ENCODE assay signal across 14 cellular contexts in the genomic region with DNA sequence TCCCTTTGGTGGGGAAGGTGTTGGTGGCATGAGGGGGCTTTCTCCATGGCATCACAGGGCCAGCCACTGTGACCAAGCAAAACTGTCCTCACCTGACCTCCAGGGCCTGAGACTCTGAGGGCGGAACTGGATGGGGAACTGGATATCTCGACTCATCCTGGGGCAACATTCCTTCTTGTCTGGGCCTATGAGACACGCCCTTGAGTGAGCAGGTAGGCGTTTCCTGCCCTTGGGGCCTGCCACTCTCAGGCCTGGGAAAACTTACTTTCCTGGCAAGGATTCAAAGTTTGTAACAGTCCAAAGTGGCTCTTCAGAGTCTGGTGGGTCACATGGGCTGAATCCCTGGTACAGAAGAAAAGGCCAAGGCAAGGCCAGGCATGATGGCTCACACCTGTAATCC. TPM values are rescaled to one million over a fixed set of nuclear protein-coding genes. Genes with fewer than 3 reads are reported as not detected.
A peak's percentile ranks its signal among the peaks of the same experiment; 100 is the strongest.
DNase-seq lines count a peak whose midpoint lies in the region; ATAC-seq, FAIRE-seq and TF ChIP-seq lines count a peak whose summit lies in the region.
"Had no signal": no experiment of that assay in that cellular context is flagged by ENCODE, and none has a peak within 500 bp of the region (broad histone marks: within the 10 kb centered on the region; RNA-seq: fewer than 3 reads in every experiment).

No MANE protein-coding gene starts in this region.

- TF ChIP-seq RAD21 in A549 (conservative IDR thresholded peaks at IDR 0.05 in 1 of 2, IDR thresholded peaks at IDR 0.05 in 1 of 2), result no peak

- H3K27me3 ChIP-seq in body of pancreas (no peaks in the 10 kb centered on the region), gastroesophageal sphincter (no peaks in the 10 kb centered on the region)
- H3K27me3 ChIP-seq: BLaER1 had no signal

- H3K9me3 ChIP-seq in A549 (no peaks in the 10 kb centered on the region; the same call in 2 of the 3 replicates), body of pancreas (no peaks in the 10 kb centered on the region), gastroesophageal sphincter (peaks cover 0 to 2% (median 0%) of the 10 kb centered on the region in 3 donors)

- intact Hi-C loops in body of pancreas (cut with DNase I), result loop anchor here (10.0 kb wide), 1 partner anchor 87 kb away; the partner anchor contains the start of gene MT2A

- no peak overlapping the region for H3K27ac Mint-ChIP-seq in natural killer cell treated with Interleukin-12 subunit alpha and Interleukin-12 subunit beta and Interleukin-15 and Interleukin-18, amount 100 ng/mL, for 72 hours
- H3K27ac Mint-ChIP-seq: activated naive CD8-positive, alpha-beta T cell; stimulated activated naive CD8-positive, alpha-beta T cell treated with anti-CD3 and anti-CD28 coated beads, Interleukin-15, Interleukin-2, amounts not matched to agents 100 ng/mL and 50 ng/mL, for 24 hours had no signal

- no peak overlapping the region for H3K4me3 Mint-ChIP-seq in natural killer cell treated with Interleukin-12 subunit alpha and Interleukin-12 subunit beta and Interleukin-15 and Interleukin-18, amount 100 ng/mL, for 72 hours
- H3K4me3 Mint-ChIP-seq: activated naive CD8-positive, alpha-beta T cell; stimulated activated naive CD8-positive, alpha-beta T cell treated with anti-CD3 and anti-CD28 coated beads, Interleukin-15, Interleukin-2, amounts not matched to agents 100 ng/mL and 50 ng/mL, for 24 hours had no signal

- no peak for TF ChIP-seq POLR2A in A549 (IDR thresholded peaks at IDR 0.05; ENCODE audit: low read length)
- TF ChIP-seq POLR2A in body of pancreas (IDR thresholded peaks at IDR 0.05), result no peak
- no peak for TF ChIP-seq POLR2A in gastroesophageal sphincter (IDR thresholded peaks at IDR 0.05)

- FAIRE-seq in A549 (lab: Jason Lieb, UNC), result no peak
- FAIRE-seq: endothelial cell of umbilical vein had no signal

- no peaks in the 10 kb centered on the region for H3K36me3 Mint-ChIP-seq in natural killer cell treated with Interleukin-12 subunit alpha and Interleukin-12 subunit beta and Interleukin-15 and Interleukin-18, amount 100 ng/mL, for 72 hours
- H3K36me3 Mint-ChIP-seq: activated naive CD8-positive, alpha-beta T cell had no signal

- peaks cover 0 to 8% of the 10 kb centered on the region in 2 donors for H3K27me3 Mint-ChIP-seq in natural killer cell treated with Interleukin-12 subunit alpha and Interleukin-12 subunit beta and Interleukin-15 and Interleukin-18, amount 100 ng/mL, for 72 hours
- H3K27me3 Mint-ChIP-seq: activated naive CD8-positive, alpha-beta T cell; stimulated activated naive CD8-positive, alpha-beta T cell treated with anti-CD3 and anti-CD28 coated beads, Interleukin-15, Interleukin-2, amounts not matched to agents 100 ng/mL and 50 ng/mL, for 24 hours had no signal

- ATAC-seq in A549, result peak; percentile 89 to 90
- ATAC-seq in body of pancreas, result peak; percentile 77
- no peak for ATAC-seq in gastroesophageal sphincter
- no peak for ATAC-seq in HG03342 (IDR thresholded peaks at IDR 0.05; ENCODE audit: unreplicated experiment)
- ATAC-seq in natural killer cell treated with Interleukin-12 subunit alpha and Interleukin-12 subunit beta and Interleukin-15 and Interleukin-18, amount 100 ng/mL, for 72 hours, result no peak

- peak overlapping the region; percentile 48 for H3K4me2 ChIP-seq in A549
- H3K4me2 ChIP-seq: BLaER1 had no signal

- no peaks in the 10 kb centered on the region for H3K9me3 Mint-ChIP-seq in natural killer cell treated with Interleukin-12 subunit alpha and Interleukin-12 subunit beta and Interleukin-15 and Interleukin-18, amount 100 ng/mL, for 72 hours
- H3K9me3 Mint-ChIP-seq: stimulated activated naive CD8-positive, alpha-beta T cell treated with anti-CD3 and anti-CD28 coated beads, Interleukin-15, Interleukin-2, amounts not matched to agents 100 ng/mL and 50 ng/mL, for 24 hours had no signal

- WGBS in A549 (ENCODE audit: missing lambda C conversion rate), result 19% methylated on average over 4 of the region's 4 CpGs
- 19 to 21% methylated on average over 3 to 4 of the region's 4 CpGs for WGBS in body of pancreas, 2 donors
- no CpG with 5 or more reads among the region's 4 CpGs for WGBS in gastroesophageal sphincter (ENCODE audit: low coverage in 1 of 2), 2 donors

- H3K27ac ChIP-seq in A549, result peak overlapping the region; percentile 65 to 81
- H3K27ac ChIP-seq in body of pancreas, result peak overlapping the region in 1 of 4 donors; percentile 54
- no peak overlapping the region for H3K27ac ChIP-seq in gastroesophageal sphincter
- H3K27ac ChIP-seq: BLaER1 had no signal

- no peaks in the 10 kb centered on the region for H3K4me1 Mint-ChIP-seq in natural killer cell treated with Interleukin-12 subunit alpha and Interleukin-12 subunit beta and Interleukin-15 and Interleukin-18, amount 100 ng/mL, for 72 hours (ENCODE audit: low read depth in 2 of 2)

- H3K4me3 ChIP-seq in A549, result no peak overlapping the region
- no peak overlapping the region for H3K4me3 ChIP-seq in body of pancreas
- H3K4me3 ChIP-seq in gastroesophageal sphincter, result no peak overlapping the region
- H3K4me3 ChIP-seq: BLaER1 had no signal

- TF ChIP-seq CTCF in A549 (IDR thresholded peaks at IDR 0.05), result no peak
- TF ChIP-seq CTCF in body of pancreas (IDR thresholded peaks at IDR 0.05), result no peak
- no peak for TF ChIP-seq CTCF in gastroesophageal sphincter (IDR thresholded peaks at IDR 0.05)

- no peak for TF ChIP-seq EP300 in A549 (IDR thresholded peaks at IDR 0.05)
- TF ChIP-seq EP300 in gastroesophageal sphincter (IDR thresholded peaks at IDR 0.05), result no peak

- peaks cover 28% of the 10 kb centered on the region for H3K4me1 ChIP-seq in A549
- peaks cover 35% of the 10 kb centered on the region for H3K4me1 ChIP-seq in body of pancreas
- no peaks in the 10 kb centered on the region for H3K4me1 ChIP-seq in gastroesophageal sphincter

- POLR2A ChIA-PET in A549 (lab: Yijun Ruan, JAX), result interaction anchor here (0.6 to 2.8 kb wide), 5 partner anchors 9 to 86 kb away, joined by 3 to 18 read pairs (median 3); partner anchors contain the start of genes MT1X and MT2A

- DNase-seq in A549 (ENCODE audit: low read depth in 1 of 2, low spot score in 1 of 2) (peak; percentile 77 to 90), HPDE6-E6E7 (ENCODE audit: extremely low spot score) (peak; percentile 98), body of pancreas (peak; percentile 57 to 78 (median 72)), kidney tubule cell (ENCODE audit: low spot score) (peak; percentile 96)
- no peak for DNase-seq in activated CD4-positive, alpha-beta T cell treated with anti-CD3 and anti-CD28 coated beads for 48 hours
- DNase-seq in natural killer cell treated with Interleukin-12 subunit alpha and Interleukin-12 subunit beta and Interleukin-15 and Interleukin-18, amount 100 ng/mL, for 72 hours (ENCODE audit: low spot score), result no peak
- DNase-seq: activated CD4-positive, alpha-beta T cell treated with anti-CD3 and anti-CD28 coated beads for 4 hours; MV-4-11 had no signal

- no peaks in the 10 kb centered on the region for H3K36me3 ChIP-seq in body of pancreas (replicated peaks in 1 of 2; ENCODE audit: insufficient read depth in 1 of 2, low read depth in 2 of 2)
- no peaks in the 10 kb centered on the region for H3K36me3 ChIP-seq in gastroesophageal sphincter

- CTCF ChIA-PET in A549 (lab: Yijun Ruan, JAX), result interaction anchor here (1.0 to 5.6 kb wide), 4 partner anchors 9 to 88 kb away, joined by 3 to 28 read pairs (median 4); partner anchors contain the start of gene MT1B

RNA-seq across cellular contexts. Expression of gene MT1X, which starts 9.6 kb away (rescaled TPM):
- polyA plus RNA-seq in A549 (2011; rRNA removed) (44.0 and 74.5 TPM in 2 replicates), A549 (2017; fragmentation: RNase III; extraction: RNeasy Plus Mini Kit Qiagen cat#74134 plus additional on column Dnase treatment) (73.4 to 131 TPM (median 121 TPM) in 3 replicates)
- 137 and 141 TPM in 2 replicates for polyA plus RNA-seq in A549 (2012; cell fraction: cytosol; rRNA removed)
- 101 and 209 TPM in 2 replicates for polyA plus RNA-seq in A549 (2012; cell fraction: nucleus; rRNA removed)
- 203 and 212 TPM in 2 replicates for polyA minus RNA-seq in A549 (2011; rRNA and poly(A)+ RNA removed)
- total RNA-seq in body of pancreas (1,000 to 10,000 TPM in 1 of 2 donors, 100 to 1,000 TPM in 1; 430 to 1,140 TPM), gastroesophageal sphincter (100 to 1,000 TPM; 265 to 685 (median 330) TPM)
- total RNA-seq in natural killer cell treated with Interleukin-12 subunit alpha and Interleukin-12 subunit beta and Interleukin-15 and Interleukin-18, amount 100 ng/mL, for 72 hours, result 10 to 100 TPM; 60.6 to 66.3 TPM

RNA-seq across cellular contexts. Expression of gene MT1H, which starts 22.3 kb away (rescaled TPM):
- not detected in 2 replicates for polyA plus RNA-seq in A549 (2011; rRNA removed)
- not detected in 2 replicates for polyA plus RNA-seq in A549 (2012; cell fraction: cytosol; rRNA removed)
- polyA plus RNA-seq in A549 (2012; cell fraction: nucleus; rRNA removed), result not detected in 2 replicates
- not detected in 3 replicates for polyA plus RNA-seq in A549 (2017; fragmentation: RNase III; extraction: RNeasy Plus Mini Kit Qiagen cat#74134 plus additional on column Dnase treatment)
- polyA minus RNA-seq in A549 (2011; rRNA and poly(A)+ RNA removed), result not detected in 2 replicates
- 1 to 10 TPM; 4.9 to 8.8 TPM for total RNA-seq in body of pancreas
- total RNA-seq in gastroesophageal sphincter, result not detected
- total RNA-seq in natural killer cell treated with Interleukin-12 subunit alpha and Interleukin-12 subunit beta and Interleukin-15 and Interleukin-18, amount 100 ng/mL, for 72 hours, result not detected
- total RNA-seq: endothelial cell of umbilical vein had no signal
- polyA plus RNA-seq: endothelial cell of umbilical vein had no signal

RNA-seq across cellular contexts. Expression of gene MT1G, which starts 24.0 kb away (rescaled TPM):
- polyA plus RNA-seq in A549 (2011; rRNA removed), result not detected in 2 replicates
- polyA plus RNA-seq in A549 (2012; cell fraction: cytosol; rRNA removed), result not detected in 2 replicates
- polyA plus RNA-seq in A549 (2012; cell fraction: nucleus; rRNA removed), result not detected in 2 replicates
- polyA plus RNA-seq in A549 (2017; fragmentation: RNase III; extraction: RNeasy Plus Mini Kit Qiagen cat#74134 plus additional on column Dnase treatment), result not detected in 3 replicates
- not detected in 2 replicates for polyA minus RNA-seq in A549 (2011; rRNA and poly(A)+ RNA removed)
- total RNA-seq in body of pancreas, result 100 to 1,000 TPM in 1 of 2 donors, 10 to 100 TPM in 1; 95.2 to 413 TPM
- 10 to 100 TPM in 3 of 4 donors, not detected in 1; 16.0 to 40.0 (median 21.6) TPM for total RNA-seq in gastroesophageal sphincter
- total RNA-seq in natural killer cell treated with Interleukin-12 subunit alpha and Interleukin-12 subunit beta and Interleukin-15 and Interleukin-18, amount 100 ng/mL, for 72 hours, result 1 to 10 TPM; 3.3 to 7.5 TPM
- total RNA-seq: endothelial cell of umbilical vein had no signal
- polyA plus RNA-seq: endothelial cell of umbilical vein had no signal

RNA-seq across cellular contexts. Expression of gene MT1F, which starts 34.1 kb away (rescaled TPM):
- polyA plus RNA-seq in A549 (2011; rRNA removed) (4.1 and 5.6 TPM in 2 replicates), A549 (2017; fragmentation: RNase III; extraction: RNeasy Plus Mini Kit Qiagen cat#74134 plus additional on column Dnase treatment) (6.8 to 11.3 TPM (median 10.8 TPM) in 3 replicates)
- polyA plus RNA-seq in A549 (2012; cell fraction: cytosol; rRNA removed), result 4.0 and 4.6 TPM in 2 replicates
- polyA plus RNA-seq in A549 (2012; cell fraction: nucleus; rRNA removed), result 1.4 and 2.7 TPM in 2 replicates
- 2.4 and 4.3 TPM in 2 replicates for polyA minus RNA-seq in A549 (2011; rRNA and poly(A)+ RNA removed)
- total RNA-seq in body of pancreas (10 to 100 TPM; 27.5 to 92.0 TPM), gastroesophageal sphincter (1 to 10 TPM in 2 of 4 donors, not detected in 2; 1.7 to 4.6 TPM)
- total RNA-seq in natural killer cell treated with Interleukin-12 subunit alpha and Interleukin-12 subunit beta and Interleukin-15 and Interleukin-18, amount 100 ng/mL, for 72 hours, result 10 to 100 TPM; 11.1 to 19.9 TPM

RNA-seq across cellular contexts. Expression of gene NUP93, which starts 38.0 kb away (rescaled TPM):
- 91.4 and 97.5 TPM in 2 replicates for polyA plus RNA-seq in A549 (2011; rRNA removed)
- polyA plus RNA-seq in A549 (2012; cell fraction: cytosol; rRNA removed), result 106 and 112 TPM in 2 replicates
- 131 and 162 TPM in 2 replicates for polyA plus RNA-seq in A549 (2012; cell fraction: nucleus; rRNA removed)
- 82.5 to 88.9 TPM (median 87.3 TPM) in 3 replicates for polyA plus RNA-seq in A549 (2017; fragmentation: RNase III; extraction: RNeasy Plus Mini Kit Qiagen cat#74134 plus additional on column Dnase treatment)
- 144 and 169 TPM in 2 replicates for polyA minus RNA-seq in A549 (2011; rRNA and poly(A)+ RNA removed)
- 10 to 100 TPM; 12.2 to 19.1 TPM for total RNA-seq in body of pancreas
- 10 to 100 TPM; 37.6 to 39.3 (median 38.9) TPM for total RNA-seq in gastroesophageal sphincter
- 100 to 1,000 TPM; 111 to 171 TPM for total RNA-seq in natural killer cell treated with Interleukin-12 subunit alpha and Interleukin-12 subunit beta and Interleukin-15 and Interleukin-18, amount 100 ng/mL, for 72 hours

Comparison
In these comparisons a context has a peak if more than half of its experiments do, and no peak if none do; other contexts are left out.
1. ATAC-seq: peak in A549 (2 of 2) and body of pancreas (single experiment); none in gastroesophageal sphincter (single experiment), HG03342 (single experiment) and natural killer cell treated with Interleukin-12 subunit alpha and Interleukin-12 subunit beta and Interleukin-15 and Interleukin-18, amount 100 ng/mL, for 72 hours (0 of 2).
2. DNase-seq: peak in A549 (2 of 2), HPDE6-E6E7 (single experiment), body of pancreas (4 of 4) and kidney tubule cell (single experiment); none in activated CD4-positive, alpha-beta T cell treated with anti-CD3 and anti-CD28 coated beads for 48 hours (single experiment) and natural killer cell treated with Interleukin-12 subunit alpha and Interleukin-12 subunit beta and Interleukin-15 and Interleukin-18, amount 100 ng/mL, for 72 hours (single experiment).
3. H3K27ac ChIP-seq: peak in A549 (2 of 2); none in gastroesophageal sphincter (0 of 4).
4. RNA of gene MT1H, which starts 22.3 kb away (total RNA-seq): 4.9 to 8.8 TPM in body of pancreas; not detected in natural killer cell treated with Interleukin-12 subunit alpha and Interleukin-12 subunit beta and Interleukin-15 and Interleukin-18, amount 100 ng/mL, for 72 hours and not detected in gastroesophageal sphincter; every median in the first group is over 4 times any median in the second.